ENCODE assay signal across 8 cellular contexts in the genomic region with DNA sequence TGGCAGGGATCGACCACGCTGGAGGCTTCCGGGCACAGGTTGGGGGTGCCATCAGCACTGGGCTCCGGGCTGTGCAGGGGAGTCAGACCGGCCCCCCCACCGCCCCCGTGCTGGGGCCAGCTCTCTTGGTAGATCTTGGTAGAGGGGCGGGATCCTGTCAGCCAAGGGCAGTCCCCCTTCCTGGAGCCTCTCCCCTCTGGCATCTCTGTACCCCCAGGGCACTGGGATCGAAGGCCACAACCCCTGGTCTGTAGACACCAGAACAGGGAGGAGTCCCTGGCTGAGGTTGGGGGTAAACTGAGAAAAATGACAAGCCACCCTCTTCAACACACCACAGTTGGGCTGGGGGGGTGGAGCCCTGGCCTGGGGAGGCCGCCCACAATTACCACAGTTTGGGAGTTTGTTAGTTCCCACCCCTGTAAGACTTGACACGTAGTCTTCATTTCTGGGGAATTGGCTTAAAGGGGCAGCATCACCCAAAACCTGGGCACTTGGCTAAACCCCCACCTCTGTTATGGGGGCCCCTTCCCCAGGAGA. TPM values are rescaled to one million over a fixed set of nuclear protein-coding genes. Genes with fewer than 3 reads are reported as not detected.
A peak's percentile ranks its signal among the peaks of the same experiment; 100 is the strongest.
DNase-seq lines count a peak whose midpoint lies in the region; ATAC-seq, FAIRE-seq and TF ChIP-seq lines count a peak whose summit lies in the region.

No MANE protein-coding gene starts in this region.

- H3K18ac ChIP-seq in H1 (ENCODE audit: extremely low read depth, low read length) = no peak overlapping the region

- TF ChIP-seq CTCF in BE2C (IDR thresholded peaks at IDR 0.05; ENCODE audit: low read depth, low read length) = no peak
- TF ChIP-seq CTCF in H1 (IDR thresholded peaks at IDR 0.05; ENCODE audit: control extremely low read depth in 1 of 3, insufficient read depth in 1 of 3, low read depth in 1 of 3, low read length in 3 of 3) = no peak
- no peak for TF ChIP-seq CTCF in nephron progenitor cell (IDR thresholded peaks at IDR 0.05)

- peak overlapping the region; percentile 63 to 83 for H3K4me2 ChIP-seq in H1 (ENCODE audit: insufficient read depth in 1 of 2, low read depth in 2 of 2, low read length in 2 of 2)

- peaks cover 5% of the 10 kb centered on the region for H3K27me3 Mint-ChIP-seq in nephron progenitor cell (ENCODE audit: low read depth, poor library complexity)

- H4K5ac ChIP-seq in H1 (ENCODE audit: insufficient read length, low read depth, low read length) = no peak overlapping the region

- no peak overlapping the region for H2AFZ ChIP-seq in H1 (ENCODE audit: low read length)

- TF ChIP-seq RAD21 in H1 (IDR thresholded peaks at IDR 0.05 in 1 of 2, conservative IDR thresholded peaks at IDR 0.05 in 1 of 2; ENCODE audit: low read depth in 2 of 2, low read length in 2 of 2) = no peak

- H2BK5ac ChIP-seq in H1 (ENCODE audit: low read depth, low read length) = no peak overlapping the region

- no peak overlapping the region for H3K4ac ChIP-seq in H1 (replicated peaks; ENCODE audit: insufficient read length, low read depth, low read length)

- H3K9me3 ChIP-seq in BE2C (no peaks in the 10 kb centered on the region), H1 (ENCODE audit: insufficient read depth in 2 of 2, low read depth in 1 of 2, low read length in 1 of 2) (no peaks in the 10 kb centered on the region)

- no peak overlapping the region for H2BK20ac ChIP-seq in H1 (ENCODE audit: low read length)

- no peaks in the 10 kb centered on the region for H3K36me3 ChIP-seq in BE2C
- H3K36me3 ChIP-seq in H1 (ENCODE audit: control insufficient read depth in 2 of 4, insufficient read depth in 4 of 4, low read length in 3 of 4) = no peaks in the 10 kb centered on the region

- TF ChIP-seq POLR2A in H1 (IDR thresholded peaks at IDR 0.05; ENCODE audit: control extremely low read depth in 1 of 2, low read depth in 2 of 2, low read length in 2 of 2) = no peak

- no peak overlapping the region for H2BK12ac ChIP-seq in H1 (ENCODE audit: low read depth, low read length)

- TF ChIP-seq EP300 in H1 (IDR thresholded peaks at IDR 0.05; ENCODE audit: borderline replicate concordance in 1 of 2, low read depth in 2 of 2, low read length in 2 of 2) = no peak

- peak overlapping the region; percentile 82 for H3K4me3 Mint-ChIP-seq in nephron progenitor cell

- ATAC-seq in HG03571 (IDR thresholded peaks at IDR 0.05; ENCODE audit: unreplicated experiment) = no peak
- no peak for ATAC-seq in HG03378 (IDR thresholded peaks at IDR 0.05; ENCODE audit: unreplicated experiment)
- ATAC-seq in GM21723 (IDR thresholded peaks at IDR 0.05; ENCODE audit: unreplicated experiment) = no peak
- ATAC-seq in GM18517 (IDR thresholded peaks at IDR 0.05; ENCODE audit: unreplicated experiment) = no peak

- peaks cover 6% of the 10 kb centered on the region; the same call in 1 of the 2 replicates for H3K23me2 ChIP-seq in H1 (ENCODE audit: low read depth, low read length)

- DNase-seq in BE2C (no peak), NOMO-1 treated with DMSO at 0.1 percent for 48 hours (lab: John Stamatoyannopoulos, UW; ENCODE audit: unreplicated experiment) (peak; percentile 26), H1 (ENCODE audit: low read depth in 1 of 2, low spot score in 2 of 2) (peak in 1 of 2 experiments; percentile 57), nephron progenitor cell (no peak)

- no peak overlapping the region for H2AK5ac ChIP-seq in H1 (ENCODE audit: low read depth, low read length)

- peak overlapping the region; percentile 67 for H3K4me3 ChIP-seq in BE2C (ENCODE audit: low read depth, low read length)
- H3K4me3 ChIP-seq in H1 (ENCODE audit: extremely low read depth in 1 of 4, insufficient read depth in 2 of 4, low read depth in 3 of 4, low read length in 4 of 4) = peak overlapping the region in 3 of 4 experiments; percentile 58 to 89 (median 61); a peak in 6 of 8 replicates

- H4K91ac ChIP-seq in H1 (replicated peaks; ENCODE audit: insufficient read length, low read length) = no peak overlapping the region

- no peaks in the 10 kb centered on the region for H3K79me2 ChIP-seq in H1 (ENCODE audit: control insufficient read depth in 1 of 2, insufficient read depth in 2 of 2, low read length in 2 of 2)

- H2BK15ac ChIP-seq in H1 (ENCODE audit: low read length) = no peak overlapping the region

- H3K23ac ChIP-seq in H1 (ENCODE audit: insufficient read length) = no peak overlapping the region

- H3K36me3 Mint-ChIP-seq in nephron progenitor cell (ENCODE audit: low read depth) = peaks cover 12% of the 10 kb centered on the region

- peaks cover 7% of the 10 kb centered on the region for H3K4me1 ChIP-seq in BE2C
- H3K4me1 ChIP-seq in H1 (replicated peaks in 1 of 4; ENCODE audit: control insufficient read depth in 3 of 4, insufficient read depth in 4 of 4, low read length in 3 of 4) = peaks cover 2 to 10% (median 5%) of the 10 kb centered on the region in 4 experiments; a peak in 5 of 7 replicates

- FAIRE-seq in H1 (lab: Jason Lieb, UNC) = no peak

- no peak overlapping the region for H3K56ac ChIP-seq in H1 (replicated peaks; ENCODE audit: insufficient read length, low read depth, low read length)

- no peak overlapping the region for H3K9ac ChIP-seq in H1 (replicated peaks in 1 of 4; ENCODE audit: extremely low read depth in 1 of 4, low read depth in 3 of 4, low read length in 3 of 4)

- CTCF ChIA-PET in H1 (lab: Charles Lee; ENCODE audit: partially characterized antibody) = interaction anchor here (0.6 to 5.9 kb wide), 6 partner anchors 9 to 1905 kb away, joined by 3 to 40 read pairs (median 8); no protein-coding TSS in a partner anchor

- H3K27me3 ChIP-seq in BE2C (no peaks in the 10 kb centered on the region), H1 (replicated peaks in 1 of 4; ENCODE audit: control insufficient read depth in 3 of 4, extremely low read depth in 1 of 4, insufficient read depth in 3 of 4, low read length in 3 of 4) (peaks cover 5 to 41% (median 31%) of the 10 kb centered on the region in 4 experiments; a peak in 6 of 7 replicates)

- H3K27ac ChIP-seq in H1 (ENCODE audit: low read depth, low read length) = no peak overlapping the region

- H3K27ac Mint-ChIP-seq in nephron progenitor cell = no peak overlapping the region

- POLR2A ChIA-PET in H1 (lab: Charles Lee; ENCODE audit: partially characterized antibody) = interaction anchor here (2.8 kb wide), 1 partner anchor 38 kb away, joined by 8 read pairs; no protein-coding TSS in a partner anchor

- no peak overlapping the region for H4K8ac ChIP-seq in H1 (ENCODE audit: extremely low read depth, insufficient read depth, low read length)

- H2BK120ac ChIP-seq in H1 (replicated peaks; ENCODE audit: low read depth, low read length) = no peak overlapping the region

- H3K9me3 Mint-ChIP-seq in nephron progenitor cell = no peaks in the 10 kb centered on the region

- no peaks in the 10 kb centered on the region for H4K20me1 ChIP-seq in H1 (replicated peaks in 1 of 2; ENCODE audit: control insufficient read depth in 1 of 2, insufficient read depth in 2 of 2, low read length in 2 of 2)

- no peaks in the 10 kb centered on the region for H3K79me1 ChIP-seq in H1 (ENCODE audit: low read depth, low read length)

- H3K4me1 Mint-ChIP-seq in nephron progenitor cell = peaks cover 21% of the 10 kb centered on the region

- 64% methylated on average over 7 of the region's 11 CpGs; no CpG with 5 or more reads in 1 of the 2 experiments for WGBS in H1 (ENCODE audit: extremely low coverage in 1 of 2, insufficient coverage in 1 of 2, insufficient read length in 1 of 2, insufficient replicate concordance in 2 of 2, low coverage in 1 of 2, low lambda C conversion rate in 2 of 2, missing lambda C conversion rate in 1 of 2), 2 experiments

- no peak overlapping the region for H3K14ac ChIP-seq in H1 (ENCODE audit: insufficient read length)

TF ChIP-seq in H1, 55 proteins besides CTCF, POLR2A, EP300 and RAD21 (continues in another document):
- no peak for TF ChIP-seq MAFK (IDR thresholded peaks at IDR 0.05; ENCODE audit: low read depth, low read length)
- TF ChIP-seq TAF1 (IDR thresholded peaks at IDR 0.05; ENCODE audit: low read depth, low read length) = no peak
- TF ChIP-seq, protein P1, sequence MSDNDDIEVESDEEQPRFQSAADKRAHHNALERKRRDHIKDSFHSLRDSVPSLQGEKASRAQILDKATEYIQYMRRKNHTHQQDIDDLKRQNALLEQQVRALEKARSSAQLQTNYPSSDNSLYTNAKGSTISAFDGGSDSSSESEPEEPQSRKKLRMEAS (IDR thresholded peaks at IDR 0.05) = no peak

RNA-seq across cellular contexts. Expression of a gene that starts 0.9 kb away (rescaled TPM):
- polyA plus RNA-seq in BE2C (2012; ENCODE audit: insufficient read depth, insufficient read length, low read depth) = 7.8 TPM
- total RNA-seq in H1 (2021; fragmentation: NEBNext Ultra II Directional; extraction: Animal tissue kit (Norgen Biotek cat#: 25700)) = 3.1 and 4.0 TPM in 2 replicates
- polyA plus RNA-seq in H1 (2011; rRNA removed) = 5.2 and 7.2 TPM in 2 replicates
- 5.2 TPM for polyA plus RNA-seq in H1 (2011; cell fraction: cytosol; rRNA removed)
- 7.3 TPM for polyA plus RNA-seq in H1 (2011; cell fraction: nucleus; rRNA removed)
- 2.0 to 3.8 TPM (median 3.4 TPM) in 4 replicates for polyA plus RNA-seq in H1 (2012, experiment 1 of 2)
- 3.0 TPM for polyA plus RNA-seq in H1 (2012, experiment 2 of 2)
- polyA plus RNA-seq in H1 (2013, experiment 1 of 2) = 5.4 TPM
- polyA plus RNA-seq in H1 (2013, experiment 2 of 2) = 5.6 TPM
- polyA minus RNA-seq in H1 (2011; rRNA and poly(A)+ RNA removed) = 2.1 and 4.0 TPM in 2 replicates
- polyA minus RNA-seq in H1 (2011; cell fraction: cytosol; rRNA and poly(A)+ RNA removed) = 3.6 TPM
- polyA minus RNA-seq in H1 (2011; cell fraction: nucleus; rRNA and poly(A)+ RNA removed) = 3.3 TPM

RNA-seq across cellular contexts. Expression of a gene that starts 34.3 kb away (rescaled TPM):
- 20.6 TPM for polyA plus RNA-seq in BE2C (2012; ENCODE audit: insufficient read depth, insufficient read length, low read depth)
- total RNA-seq in H1 (2021; fragmentation: NEBNext Ultra II Directional; extraction: Animal tissue kit (Norgen Biotek cat#: 25700)) = 17.9 and 19.9 TPM in 2 replicates
- polyA plus RNA-seq in H1 (2011; rRNA removed) = 5.6 and 7.6 TPM in 2 replicates
- 9.0 TPM for polyA plus RNA-seq in H1 (2011; cell fraction: cytosol; rRNA removed)
- polyA plus RNA-seq in H1 (2011; cell fraction: nucleus; rRNA removed) = 38.7 TPM
- 16.2 to 18.4 TPM (median 17.1 TPM) in 4 replicates for polyA plus RNA-seq in H1 (2012, experiment 1 of 2)
- 3.1 TPM for polyA plus RNA-seq in H1 (2012, experiment 2 of 2)
- polyA plus RNA-seq in H1 (2013, experiment 1 of 2) = 16.2 TPM
- 13.5 TPM for polyA plus RNA-seq in H1 (2013, experiment 2 of 2)
- 4.0 and 6.1 TPM in 2 replicates for polyA minus RNA-seq in H1 (2011; rRNA and poly(A)+ RNA removed)
- polyA minus RNA-seq in H1 (2011; cell fraction: cytosol; rRNA and poly(A)+ RNA removed) = 4.8 TPM
- polyA minus RNA-seq in H1 (2011; cell fraction: nucleus; rRNA and poly(A)+ RNA removed) = 7.0 TPM

RNA-seq across cellular contexts. Expression of a gene that starts 50.4 kb away (rescaled TPM):
- polyA plus RNA-seq in BE2C (2012; ENCODE audit: insufficient read depth, insufficient read length, low read depth) = 115 TPM
- 60.5 and 62.3 TPM in 2 replicates for total RNA-seq in H1 (2021; fragmentation: NEBNext Ultra II Directional; extraction: Animal tissue kit (Norgen Biotek cat#: 25700))
- 58.3 and 71.9 TPM in 2 replicates for polyA plus RNA-seq in H1 (2011; rRNA removed)
- polyA plus RNA-seq in H1 (2011; cell fraction: cytosol; rRNA removed) = 58.0 TPM
- 74.2 TPM for polyA plus RNA-seq in H1 (2011; cell fraction: nucleus; rRNA removed)
- polyA plus RNA-seq in H1 (2012, experiment 1 of 2) = 68.0 to 83.5 TPM (median 73.0 TPM) in 4 replicates
- 109 TPM for polyA plus RNA-seq in H1 (2012, experiment 2 of 2)
- polyA plus RNA-seq in H1 (2013, experiment 1 of 2) = 42.4 TPM
- polyA plus RNA-seq in H1 (2013, experiment 2 of 2) = 41.2 TPM
- polyA minus RNA-seq in H1 (2011; rRNA and poly(A)+ RNA removed) = 36.2 and 46.0 TPM in 2 replicates
- polyA minus RNA-seq in H1 (2011; cell fraction: cytosol; rRNA and poly(A)+ RNA removed) = 21.1 TPM
- polyA minus RNA-seq in H1 (2011; cell fraction: nucleus; rRNA and poly(A)+ RNA removed) = 14.4 TPM
